Comparison of ENCODE assay signal across 8 cellular contexts in the genomic region with DNA sequence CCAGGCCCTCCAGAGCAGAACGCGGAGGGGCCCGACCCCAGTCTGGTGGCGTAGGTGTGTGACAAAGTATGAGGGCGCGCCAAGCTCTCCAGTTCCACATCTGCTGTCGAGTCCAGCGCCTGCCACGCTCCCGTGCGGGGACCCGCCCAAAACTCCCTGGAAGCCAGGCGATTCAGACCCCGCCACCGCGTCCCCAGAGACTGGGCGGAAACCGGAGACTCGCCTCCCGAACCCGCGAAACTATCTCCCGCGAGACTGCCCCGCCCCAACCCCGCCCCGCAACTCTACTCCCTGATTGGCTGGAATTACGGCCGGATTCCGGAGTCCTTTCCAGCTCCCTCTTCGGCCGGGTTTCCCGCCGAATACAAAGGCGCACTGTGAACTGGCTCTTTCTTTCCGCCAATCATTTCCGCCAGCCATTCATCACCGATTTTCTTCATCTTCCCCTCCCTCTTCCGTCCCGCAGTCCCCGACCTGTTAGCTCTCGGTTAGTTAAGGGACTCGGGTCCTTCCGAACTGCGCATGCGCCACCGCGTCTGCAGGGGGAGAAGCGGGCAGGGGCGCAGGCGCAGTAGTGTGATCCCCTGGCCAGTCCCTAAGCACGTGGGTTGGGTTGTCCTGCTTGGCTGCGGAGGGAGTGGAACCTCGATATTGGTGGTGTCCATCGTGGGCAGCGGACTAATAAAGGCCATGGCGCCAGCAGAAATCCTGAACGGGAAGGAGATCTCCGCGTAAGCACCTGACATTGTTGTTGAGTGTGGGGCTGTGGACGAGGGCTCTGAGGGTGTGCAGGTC. TPM values are rescaled to one million over a fixed set of nuclear protein-coding genes. Genes with fewer than 3 reads are reported as not detected.
DNase-seq lines count a peak whose midpoint lies in the region; ATAC-seq and TF ChIP-seq lines count a peak whose summit lies in the region.

A gene (plus strand): TSS at position 616 of the 795 bp plus-strand sequence. CDS start 75 bp downstream, at position 691.

- peak within 1 kb of the TSS in 56 of 59 donors; percentile 4 to 92 (median 82) for H3K27ac ChIP-seq in dorsolateral prefrontal cortex
- peak within 1 kb of the TSS; percentile 33 to 64 for H3K27ac ChIP-seq in liver (ENCODE audit: low read depth in 1 of 2, low read length in 2 of 2)

- H3K36me3 Mint-ChIP-seq in activated CD4-positive, alpha-beta memory T cell treated with anti-CD3 and anti-CD28 coated beads for 36 hours: peaks cover 31% of the 10 kb centered on the region

- no peaks in the 10 kb centered on the region for H3K9me3 ChIP-seq in liver (ENCODE audit: control insufficient read depth in 4 of 4, low read length in 3 of 4)

- no peaks in the 10 kb centered on the region for H3K9me3 Mint-ChIP-seq in activated CD4-positive, alpha-beta memory T cell treated with anti-CD3 and anti-CD28 coated beads for 36 hours

- CTCF ChIA-PET in activated CD4-positive, alpha-beta memory T cell treated with anti-CD3 and anti-CD28 coated beads for 36 hours (lab: Charles Lee): interaction anchor here (1.1 to 2.9 kb wide), 10 partner anchors 16 to 152 kb away, joined by 3 to 14 read pairs (median 4); a partner anchor contains a TSS

- H3K27me3 ChIP-seq in dorsolateral prefrontal cortex (no peaks in the 10 kb centered on the region), liver (ENCODE audit: control insufficient read depth in 4 of 4, insufficient read depth in 4 of 4, low read length in 3 of 4) (no peaks in the 10 kb centered on the region)

- POLR2A ChIA-PET in activated CD4-positive, alpha-beta memory T cell treated with anti-CD3 and anti-CD28 coated beads for 36 hours (lab: Charles Lee): interaction anchor here (1.1 to 3.0 kb wide), 14 partner anchors 33 to 213 kb away, joined by 3 to 29 read pairs (median 5); a partner anchor contains a TSS

- TF ChIP-seq CTCF in dorsolateral prefrontal cortex (IDR thresholded peaks at IDR 0.05 in 54 of 56, conservative IDR thresholded peaks at IDR 0.05 in 2 of 56; ENCODE audit: low read depth in 1 of 56, partially characterized antibody in 56 of 56): peak in 13 of 56 donors; percentile 6 to 37 (median 21)
- no peak for TF ChIP-seq CTCF in liver (IDR thresholded peaks at IDR 0.05; ENCODE audit: low read depth, low read length, missing input control)

- H3K9ac ChIP-seq in liver (ENCODE audit: low read depth in 1 of 2, low read length in 2 of 2): peak within 1 kb of the TSS; percentile 96 to 97

- peaks cover 3% of the 10 kb centered on the region for H3K27me3 Mint-ChIP-seq in activated CD4-positive, alpha-beta memory T cell treated with anti-CD3 and anti-CD28 coated beads for 36 hours

- peaks cover 0 to 42% (median 31%) of the 10 kb centered on the region in 4 donors for H3K4me1 ChIP-seq in liver (ENCODE audit: control insufficient read depth in 4 of 4, insufficient read depth in 4 of 4, low read length in 3 of 4)

- peak within 1 kb of the TSS; percentile 55 to 98 (median 86) for H3K4me3 ChIP-seq in dorsolateral prefrontal cortex
- H3K4me3 ChIP-seq in liver (ENCODE audit: low read depth in 1 of 3, low read length in 3 of 3): peak within 1 kb of the TSS; percentile 50 to 91 (median 89)

- H3K36me3 ChIP-seq in liver (ENCODE audit: control insufficient read depth in 4 of 4, insufficient read depth in 3 of 4, low read depth in 1 of 4, low read length in 3 of 4): peaks cover 0 to 6% (median 2%) of the 10 kb centered on the region in 4 donors

- H3K27ac Mint-ChIP-seq in activated CD4-positive, alpha-beta memory T cell treated with anti-CD3 and anti-CD28 coated beads for 36 hours: peak within 1 kb of the TSS; percentile 95

- peak in 1 of 2 donors; percentile 8 for TF ChIP-seq RAD21 in liver (IDR thresholded peaks at IDR 0.05)

- WGBS in liver: under 1% methylated on average over 61 of the region's 61 CpGs

- ATAC-seq in GM19438 (IDR thresholded peaks at IDR 0.05; ENCODE audit: low read depth, unreplicated experiment) (peak; percentile 77), HG03575 (IDR thresholded peaks at IDR 0.05; ENCODE audit: extremely low read depth, insufficient number of reproducible peaks, low FRiP score, unreplicated experiment) (peak; percentile 73)

- intact Hi-C loops in activated CD4-positive, alpha-beta memory T cell treated with anti-CD3 and anti-CD28 coated beads for 36 hours (cut with micrococcal nuclease): loop anchor here (1.0 to 10.0 kb wide), 6 partner anchors 50 to 746 kb away; a partner anchor contains a TSS
- intact Hi-C loops in dorsolateral prefrontal cortex (cut with DNase I): loop anchor here (5.0 to 10.0 kb wide), 5 partner anchors 46 to 117 kb away; a partner anchor contains a TSS

- peak within 1 kb of the TSS; percentile 99 for H3K4me3 Mint-ChIP-seq in activated CD4-positive, alpha-beta memory T cell treated with anti-CD3 and anti-CD28 coated beads for 36 hours

- peak; percentile 99 for DNase-seq in CD1c-positive myeloid dendritic cell (ENCODE audit: extremely low spot score)
- peak; percentile 95 for DNase-seq in NCI-H82 treated with DMSO at 0.1 percent for 48 hours (lab: John Stamatoyannopoulos, UW; ENCODE audit: unreplicated experiment)
- DNase-seq in activated CD4-positive, alpha-beta memory T cell treated with anti-CD3 and anti-CD28 coated beads for 36 hours: peak; percentile 98
- peak; percentile 92 to 98 (median 97) for DNase-seq in dorsolateral prefrontal cortex
- DNase-seq in stimulated activated CD4-positive, alpha-beta T cell treated with anti-CD3 and anti-CD28 coated beads, Interleukin-4, amount 100 ng/mL, for 24 hours: peak; percentile 98

- H3K4me1 Mint-ChIP-seq in activated CD4-positive, alpha-beta memory T cell treated with anti-CD3 and anti-CD28 coated beads for 36 hours (ENCODE audit: low read depth): peaks cover 33% of the 10 kb centered on the region

TF ChIP-seq in liver, 16 proteins besides CTCF, POLR2A, EP300 and RAD21:
- no peak for TF ChIP-seq FOXA1 (IDR thresholded peaks at IDR 0.05)
- TF ChIP-seq, protein P1, sequence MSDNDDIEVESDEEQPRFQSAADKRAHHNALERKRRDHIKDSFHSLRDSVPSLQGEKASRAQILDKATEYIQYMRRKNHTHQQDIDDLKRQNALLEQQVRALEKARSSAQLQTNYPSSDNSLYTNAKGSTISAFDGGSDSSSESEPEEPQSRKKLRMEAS (IDR thresholded peaks at IDR 0.05): peak; percentile 94
- TF ChIP-seq, protein P2, sequence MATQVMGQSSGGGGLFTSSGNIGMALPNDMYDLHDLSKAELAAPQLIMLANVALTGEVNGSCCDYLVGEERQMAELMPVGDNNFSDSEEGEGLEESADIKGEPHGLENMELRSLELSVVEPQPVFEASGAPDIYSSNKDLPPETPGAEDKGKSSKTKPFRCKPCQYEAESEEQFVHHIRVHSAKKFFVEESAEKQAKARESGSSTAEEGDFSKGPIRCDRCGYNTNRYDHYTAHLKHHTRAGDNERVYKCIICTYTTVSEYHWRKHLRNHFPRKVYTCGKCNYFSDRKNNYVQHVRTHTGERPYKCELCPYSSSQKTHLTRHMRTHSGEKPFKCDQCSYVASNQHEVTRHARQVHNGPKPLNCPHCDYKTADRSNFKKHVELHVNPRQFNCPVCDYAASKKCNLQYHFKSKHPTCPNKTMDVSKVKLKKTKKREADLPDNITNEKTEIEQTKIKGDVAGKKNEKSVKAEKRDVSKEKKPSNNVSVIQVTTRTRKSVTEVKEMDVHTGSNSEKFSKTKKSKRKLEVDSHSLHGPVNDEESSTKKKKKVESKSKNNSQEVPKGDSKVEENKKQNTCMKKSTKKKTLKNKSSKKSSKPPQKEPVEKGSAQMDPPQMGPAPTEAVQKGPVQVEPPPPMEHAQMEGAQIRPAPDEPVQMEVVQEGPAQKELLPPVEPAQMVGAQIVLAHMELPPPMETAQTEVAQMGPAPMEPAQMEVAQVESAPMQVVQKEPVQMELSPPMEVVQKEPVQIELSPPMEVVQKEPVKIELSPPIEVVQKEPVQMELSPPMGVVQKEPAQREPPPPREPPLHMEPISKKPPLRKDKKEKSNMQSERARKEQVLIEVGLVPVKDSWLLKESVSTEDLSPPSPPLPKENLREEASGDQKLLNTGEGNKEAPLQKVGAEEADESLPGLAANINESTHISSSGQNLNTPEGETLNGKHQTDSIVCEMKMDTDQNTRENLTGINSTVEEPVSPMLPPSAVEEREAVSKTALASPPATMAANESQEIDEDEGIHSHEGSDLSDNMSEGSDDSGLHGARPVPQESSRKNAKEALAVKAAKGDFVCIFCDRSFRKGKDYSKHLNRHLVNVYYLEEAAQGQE (IDR thresholded peaks at IDR 0.05): peak; percentile 71
- no peak for TF ChIP-seq FOXA2 (IDR thresholded peaks at IDR 0.05)
- peak in 1 of 2 donors; percentile 50 for TF ChIP-seq RXRA (IDR thresholded peaks at IDR 0.05)
- peak; percentile 83 for TF ChIP-seq YY1 (IDR thresholded peaks at IDR 0.05)
- peak; percentile 86 for TF ChIP-seq TAF1 (conservative IDR thresholded peaks at IDR 0.05)
- TF ChIP-seq EGR1 (IDR thresholded peaks at IDR 0.05; ENCODE audit: low read depth in 2 of 2): peak in 1 of 2 donors; percentile 58
- peak; percentile 55 to 59 for TF ChIP-seq HNF4A (conservative IDR thresholded peaks at IDR 0.05)
- TF ChIP-seq, protein P3, sequence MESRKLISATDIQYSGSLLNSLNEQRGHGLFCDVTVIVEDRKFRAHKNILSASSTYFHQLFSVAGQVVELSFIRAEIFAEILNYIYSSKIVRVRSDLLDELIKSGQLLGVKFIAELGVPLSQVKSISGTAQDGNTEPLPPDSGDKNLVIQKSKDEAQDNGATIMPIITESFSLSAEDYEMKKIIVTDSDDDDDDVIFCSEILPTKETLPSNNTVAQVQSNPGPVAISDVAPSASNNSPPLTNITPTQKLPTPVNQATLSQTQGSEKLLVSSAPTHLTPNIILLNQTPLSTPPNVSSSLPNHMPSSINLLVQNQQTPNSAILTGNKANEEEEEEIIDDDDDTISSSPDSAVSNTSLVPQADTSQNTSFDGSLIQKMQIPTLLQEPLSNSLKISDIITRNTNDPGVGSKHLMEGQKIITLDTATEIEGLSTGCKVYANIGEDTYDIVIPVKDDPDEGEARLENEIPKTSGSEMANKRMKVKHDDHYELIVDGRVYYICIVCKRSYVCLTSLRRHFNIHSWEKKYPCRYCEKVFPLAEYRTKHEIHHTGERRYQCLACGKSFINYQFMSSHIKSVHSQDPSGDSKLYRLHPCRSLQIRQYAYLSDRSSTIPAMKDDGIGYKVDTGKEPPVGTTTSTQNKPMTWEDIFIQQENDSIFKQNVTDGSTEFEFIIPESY (IDR thresholded peaks at IDR 0.05): peak; percentile 99
- peak; percentile 89 for TF ChIP-seq SP1 (IDR thresholded peaks at IDR 0.05)
- peak; percentile 72 to 89 for TF ChIP-seq GABPA (IDR thresholded peaks at IDR 0.05 in 1 of 2, conservative IDR thresholded peaks at IDR 0.05 in 1 of 2)
- TF ChIP-seq HNF4G (IDR thresholded peaks at IDR 0.05): no peak

RNA-seq across cellular contexts. Expression of the gene that starts here (rescaled TPM):
- total RNA-seq in activated CD4-positive, alpha-beta memory T cell treated with anti-CD3 and anti-CD28 coated beads for 36 hours: 100 to 1,000 TPM; 212 to 221 TPM
- total RNA-seq in dorsolateral prefrontal cortex (10 to 100 TPM; 41.0 to 93.1 (median 63.8) TPM), liver (100 to 1,000 TPM in 1 of 2 donors, 10 to 100 TPM in 1; 43.8 to 203 TPM)
- 100 to 1,000 TPM; 110 to 134 TPM for polyA plus RNA-seq in liver

Comparison
In these comparisons a context has a peak if more than half of its experiments do, and no peak if none do; other contexts are left out.
1. Peak in every context shown above with its lines: DNase-seq, ATAC-seq, H3K4me3 ChIP-seq and H3K27ac ChIP-seq.